21 cellular contexts compared by ENCODE assay signal in the genomic region with DNA sequence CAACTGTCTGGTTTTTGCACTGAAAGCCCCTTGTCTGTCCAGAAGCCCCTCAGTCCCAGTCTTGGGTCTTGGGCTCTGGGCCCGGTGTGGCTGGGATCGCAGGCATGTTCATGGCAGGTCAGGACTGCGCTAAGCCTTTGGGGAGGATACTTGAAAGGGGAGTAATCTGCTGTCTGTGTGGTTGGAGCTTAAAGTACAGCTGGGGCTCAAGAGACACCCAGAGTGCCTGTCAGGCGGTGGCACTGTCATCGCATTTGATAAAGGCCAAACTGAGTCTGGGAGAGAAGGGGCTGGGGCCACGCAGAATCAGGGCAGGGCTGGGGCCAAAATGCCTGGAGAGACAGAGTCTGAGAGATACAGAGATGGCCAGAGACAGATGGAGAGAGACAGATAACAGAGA. TPM values are rescaled to one million over a fixed set of nuclear protein-coding genes. Genes with fewer than 3 reads are reported as not detected.
DNase-seq lines count a peak whose midpoint lies in the region; ATAC-seq and TF ChIP-seq lines count a peak whose summit lies in the region.
"Had no signal": no experiment of that assay in that cellular context is flagged by ENCODE, and none has a peak within 500 bp of the region (broad histone marks: within the 10 kb centered on the region; RNA-seq: fewer than 3 reads in every experiment).

No MANE protein-coding gene starts in this region.

- intact Hi-C loops in CD8-positive, alpha-beta T cell (cut with DNase I, micrococcal nuclease) = loop anchor here (2.0 to 10.0 kb wide), 4 partner anchors 19 to 201 kb away; partner anchors contain the start of gene ZNF14 (in 2 of the 2)
- intact Hi-C loops in left cardiac atrium (cut with DNase I) = loop anchor here (1.0 to 5.0 kb wide), 3 partner anchors 110 to 423 kb away; no protein-coding TSS in a partner anchor

- H3K9me3 Mint-ChIP-seq in CD8-positive, alpha-beta T cell = no peaks in the 10 kb centered on the region
- peaks cover 13% of the 10 kb centered on the region for H3K9me3 Mint-ChIP-seq in glutamatergic neuron (ENCODE audit: unreplicated experiment)
- H3K9me3 Mint-ChIP-seq: activated naive CD8-positive, alpha-beta T cell treated with anti-CD3 and anti-CD28 coated beads, Interleukin-2, amount 10 ng/mL, durations not matched to agents 7 days and 5 days; activated T-helper 1 cell treated with anti-CD3 and anti-CD28 coated beads, Interleukin-12 subunit alpha, Interleukin-12 subunit beta, Interleukin-2, Interleukin-4 antibody, amounts not matched to agents 30 ng/mL and 10 ng/mL and 1 ng/mL, durations not matched to agents 14 hours and 24 hours and 36 hours had no signal

- no peaks in the 10 kb centered on the region for H3K9me3 ChIP-seq in BLaER1 treated with 17β-estradiol and CSF1 and Interleukin-3, amounts not matched to agents 10 nM and 100 nM (replicated peaks in 1 of 11)
- no peaks in the 10 kb centered on the region for H3K9me3 ChIP-seq in CD8-positive, alpha-beta T cell (ENCODE audit: low read length)

- peaks cover 18 to 27% (median 19%) of the 10 kb centered on the region in 11 experiments for H3K27me3 ChIP-seq in BLaER1 treated with 17β-estradiol and CSF1 and Interleukin-3, amounts not matched to agents 10 nM and 100 nM
- H3K27me3 ChIP-seq in CD8-positive, alpha-beta T cell (ENCODE audit: insufficient read depth, low read length) = no peaks in the 10 kb centered on the region

- H3K36me3 ChIP-seq in BLaER1 treated with 17β-estradiol and CSF1 and Interleukin-3, amounts not matched to agents 10 nM and 100 nM = peaks cover 3 to 26% (median 10%) of the 10 kb centered on the region in 11 experiments; a peak in 15 of 22 replicates
- no peaks in the 10 kb centered on the region for H3K36me3 ChIP-seq in CD8-positive, alpha-beta T cell (ENCODE audit: insufficient read depth, low read length)

- peaks cover 0 to 66% (median 9%) of the 10 kb centered on the region in 11 experiments; a peak in 11 of 22 replicates for H4K20me1 ChIP-seq in BLaER1 treated with 17β-estradiol and CSF1 and Interleukin-3, amounts not matched to agents 10 nM and 100 nM

- peak overlapping the region in 2 of 11 experiments; percentile 18 to 20; a peak in 1 of 22 replicates for H3K9ac ChIP-seq in BLaER1 treated with 17β-estradiol and CSF1 and Interleukin-3, amounts not matched to agents 10 nM and 100 nM
- H3K9ac ChIP-seq: GM23248 had no signal

- peaks cover 9% of the 10 kb centered on the region for H3K36me3 Mint-ChIP-seq in CD8-positive, alpha-beta T cell
- H3K36me3 Mint-ChIP-seq in glutamatergic neuron (ENCODE audit: unreplicated experiment) = no peaks in the 10 kb centered on the region

- H3K4me3 ChIP-seq in BLaER1 treated with 17β-estradiol and CSF1 and Interleukin-3, amounts not matched to agents 10 nM and 100 nM = no peak overlapping the region
- H3K4me3 ChIP-seq in CD8-positive, alpha-beta T cell (ENCODE audit: low read depth, low read length) = no peak overlapping the region
- H3K4me3 ChIP-seq: GM23248 had no signal

- DNase-seq in CD8-positive, alpha-beta T cell = no peak
- DNase-seq in NCI-H82 treated with DMSO at 0.1 percent for 48 hours (lab: John Stamatoyannopoulos, UW; ENCODE audit: unreplicated experiment) = peak; percentile 58
- no peak for DNase-seq in glutamatergic neuron
- DNase-seq in activated gamma-delta T cell treated with Interleukin-2 at 50 U/mL for 16 hours = no peak
- DNase-seq in NCI-H1930 (lab: John Stamatoyannopoulos, UW) = no peak
- no peak for DNase-seq in left cardiac atrium
- DNase-seq: activated CD4-positive, alpha-beta T cell treated with anti-CD3 and anti-CD28 coated beads for 48 hours; activated CD8-positive, alpha-beta memory T cell treated with anti-CD3 and anti-CD28 coated beads, Interleukin-2, amount 10 ng/mL, durations not matched to agents 7 days and 5 days; activated naive CD8-positive, alpha-beta T cell treated with anti-CD3 and anti-CD28 coated beads, Interleukin-2, amount 10 ng/mL, durations not matched to agents 7 days and 5 days; effector CD8-positive, alpha-beta T cell; EL; foreskin melanocyte; GM23248; hypothalamus; islet precursor cell; NCI-H2171; NCI-H526; stimulated activated CD4-positive, alpha-beta T cell treated with anti-CD3 and anti-CD28 coated beads, Interleukin-2, amount 100 ng/mL, for 48 hours; stimulated activated naive CD4-positive, alpha-beta T cell had no signal

- POLR2A ChIA-PET in CD8-positive, alpha-beta T cell (lab: Charles Lee) = no interaction called here

- TF ChIP-seq CTCF in CD8-positive, alpha-beta T cell (IDR thresholded peaks at IDR 0.05) = no peak
- no peak for TF ChIP-seq CTCF in glutamatergic neuron (IDR thresholded peaks at IDR 0.05; ENCODE audit: partially characterized antibody, unreplicated experiment)

- peak overlapping the region in 2 of 11 experiments; percentile 10 to 13; a peak in 2 of 22 replicates for H3K27ac ChIP-seq in BLaER1 treated with 17β-estradiol and CSF1 and Interleukin-3, amounts not matched to agents 10 nM and 100 nM
- no peak overlapping the region for H3K27ac ChIP-seq in CD8-positive, alpha-beta T cell (ENCODE audit: low read depth, low read length)
- H3K27ac ChIP-seq: GM23248 had no signal

- no peak overlapping the region for H3K4me3 Mint-ChIP-seq in CD8-positive, alpha-beta T cell
- peak overlapping the region; percentile 1 for H3K4me3 Mint-ChIP-seq in glutamatergic neuron (ENCODE audit: unreplicated experiment)
- H3K4me3 Mint-ChIP-seq: activated CD8-positive, alpha-beta memory T cell treated with anti-CD3 and anti-CD28 coated beads, Interleukin-2, amount 10 ng/mL, durations not matched to agents 7 days and 5 days; activated naive CD8-positive, alpha-beta T cell treated with anti-CD3 and anti-CD28 coated beads, Interleukin-2, amount 10 ng/mL, durations not matched to agents 7 days and 5 days; activated T-helper 1 cell treated with anti-CD3 and anti-CD28 coated beads, Interleukin-12 subunit alpha, Interleukin-12 subunit beta, Interleukin-2, Interleukin-4 antibody, amounts not matched to agents 30 ng/mL and 10 ng/mL and 1 ng/mL, durations not matched to agents 14 hours and 24 hours and 36 hours had no signal

- peak overlapping the region in 7 of 11 experiments; percentile 47 to 71 (median 60); a peak in 10 of 22 replicates for H3K4me2 ChIP-seq in BLaER1 treated with 17β-estradiol and CSF1 and Interleukin-3, amounts not matched to agents 10 nM and 100 nM

- H3K27ac Mint-ChIP-seq in CD8-positive, alpha-beta T cell = peak overlapping the region; percentile 14
- H3K27ac Mint-ChIP-seq in glutamatergic neuron (ENCODE audit: unreplicated experiment) = peak overlapping the region; percentile 42
- H3K27ac Mint-ChIP-seq: activated CD8-positive, alpha-beta memory T cell treated with anti-CD3 and anti-CD28 coated beads, Interleukin-2, amount 10 ng/mL, durations not matched to agents 7 days and 5 days; activated T-helper 1 cell treated with anti-CD3 and anti-CD28 coated beads, Interleukin-12 subunit alpha, Interleukin-12 subunit beta, Interleukin-2, Interleukin-4 antibody, amounts not matched to agents 30 ng/mL and 10 ng/mL and 1 ng/mL, durations not matched to agents 14 hours and 24 hours and 36 hours had no signal

- H3K4me1 Mint-ChIP-seq in CD8-positive, alpha-beta T cell (ENCODE audit: low read depth) = peaks cover 20% of the 10 kb centered on the region
- H3K4me1 Mint-ChIP-seq in glutamatergic neuron (ENCODE audit: low read depth, unreplicated experiment) = peaks cover 21% of the 10 kb centered on the region

- no peak for ATAC-seq in CD8-positive, alpha-beta T cell
- ATAC-seq in left cardiac atrium = no peak
- ATAC-seq: activated CD8-positive, alpha-beta memory T cell treated with anti-CD3 and anti-CD28 coated beads, Interleukin-2, amount 10 ng/mL, durations not matched to agents 7 days and 5 days had no signal

- H3K27me3 Mint-ChIP-seq in CD8-positive, alpha-beta T cell (ENCODE audit: low read depth) = no peaks in the 10 kb centered on the region
- peaks cover 30% of the 10 kb centered on the region for H3K27me3 Mint-ChIP-seq in glutamatergic neuron (ENCODE audit: unreplicated experiment)

- peaks cover 33 to 56% (median 45%) of the 10 kb centered on the region in 10 experiments for H3K4me1 ChIP-seq in BLaER1 treated with 17β-estradiol and CSF1 and Interleukin-3, amounts not matched to agents 10 nM and 100 nM
- peaks cover 19% of the 10 kb centered on the region for H3K4me1 ChIP-seq in CD8-positive, alpha-beta T cell (ENCODE audit: insufficient read depth, low read length)

- CTCF ChIA-PET in CD8-positive, alpha-beta T cell (lab: Charles Lee) = interaction anchor here (2.5 to 6.0 kb wide), 4 partner anchors 19 to 425 kb away, joined by 12 to 93 read pairs (median 55); partner anchors contain the start of gene GMIP

RNA-seq across cellular contexts. Expression of gene CILP2, which starts 4.2 kb away (rescaled TPM):
- under 1 TPM; 0.71 to 0.81 TPM for total RNA-seq in CD8-positive, alpha-beta T cell
- total RNA-seq in glutamatergic neuron (ENCODE audit: unreplicated experiment) (40.9 TPM), left cardiac atrium (under 1 TPM; 0.32 to 0.71 TPM)

RNA-seq across cellular contexts. Expression of gene YJEFN3, which starts 5.1 kb away (rescaled TPM):
- 1 to 10 TPM; 3.4 to 4.3 TPM for total RNA-seq in CD8-positive, alpha-beta T cell
- total RNA-seq in glutamatergic neuron (ENCODE audit: unreplicated experiment) (21.6 TPM), left cardiac atrium (1 to 10 TPM; 2.7 to 2.9 TPM)
- total RNA-seq: GM23248 had no signal

RNA-seq across cellular contexts. Expression of gene NDUFA13, which starts 17.8 kb away (rescaled TPM):
- total RNA-seq in CD8-positive, alpha-beta T cell = 100 to 1,000 TPM; 151 to 166 TPM
- 394 TPM for total RNA-seq in glutamatergic neuron (ENCODE audit: unreplicated experiment)
- total RNA-seq in left cardiac atrium = 100 to 1,000 TPM; 850 to 852 TPM

RNA-seq across cellular contexts. Expression of gene TSSK6, which starts 18.5 kb away (rescaled TPM):
- total RNA-seq in CD8-positive, alpha-beta T cell = 1 to 10 TPM; 3.6 to 3.7 TPM
- 1.7 TPM for total RNA-seq in glutamatergic neuron (ENCODE audit: unreplicated experiment)
- under 1 TPM; 0.50 to 0.88 TPM for total RNA-seq in left cardiac atrium

Comparison
In these comparisons a context has a peak if more than half of its experiments do, and no peak if none do; other contexts are left out.
1. RNA of gene CILP2, which starts 4.2 kb away (total RNA-seq): 40.9 TPM in glutamatergic neuron (single experiment); 0.71 to 0.81 TPM in CD8-positive, alpha-beta T cell and 0.32 to 0.71 TPM in left cardiac atrium; every median in the first group is over 10 times any median in the second.